In genomic region chr4:168177546-168178149, GRCh38 we compare ENCODE assay signal across 19 cellular contexts.
"Had no signal": no experiment of that assay in that cellular context is flagged by ENCODE, and none has a peak within 500 bp of the region (broad histone marks: within the 10 kb centered on the region; RNA-seq: fewer than 3 reads in every experiment).

No MANE protein-coding gene starts in this region.

- H3K4me1 Mint-ChIP-seq: activated CD4-positive, alpha-beta T cell treated with anti-CD3 and anti-CD28 coated beads for 36 hours; natural killer cell; T-cell had no signal

- H3K9me3 Mint-ChIP-seq: activated CD8-positive, alpha-beta T cell treated with anti-CD3 and anti-CD28 coated beads for 36 hours; natural killer cell; stimulated activated naive CD8-positive, alpha-beta T cell treated with anti-CD3 and anti-CD28 coated beads, Interleukin-15, Interleukin-2, amounts not matched to agents 100 ng/mL and 50 ng/mL, for 24 hours; T-cell had no signal

- DNase-seq: activated CD4-positive, alpha-beta T cell treated with anti-CD3 and anti-CD28 coated beads for 36 hours; activated CD8-positive, alpha-beta memory T cell treated with anti-CD3 and anti-CD28 coated beads, Interleukin-2, amount 50 U/mL, for 48 hours; activated CD8-positive, alpha-beta T cell treated with anti-CD3 and anti-CD28 coated beads for 36 hours; activated naive CD4-positive, alpha-beta T cell; colonic mucosa; heart right ventricle; mammary epithelial cell; mucosa of descending colon; natural killer cell; stimulated activated CD4-positive, alpha-beta T cell treated with anti-CD3 and anti-CD28 coated beads, Interleukin-4, amount 100 ng/mL, for 24 hours; T-cell; T1000; upper lobe of right lung; WERI-Rb-1 had no signal

- H3K36me3 ChIP-seq: ascending aorta, cardiac muscle cell, colonic mucosa, heart right ventricle, upper lobe of right lung, WERI-Rb-1 had no signal

- H3K4me1 ChIP-seq: ascending aorta, colonic mucosa, heart right ventricle, upper lobe of right lung had no signal

- H3K27ac ChIP-seq: ascending aorta, cardiac muscle cell, colonic mucosa, heart right ventricle, upper lobe of right lung, WERI-Rb-1 had no signal

- H3K36me3 Mint-ChIP-seq: natural killer cell, T-cell had no signal

- H3K27me3 Mint-ChIP-seq: activated CD4-positive, alpha-beta T cell treated with anti-CD3 and anti-CD28 coated beads for 36 hours; activated CD8-positive, alpha-beta T cell treated with anti-CD3 and anti-CD28 coated beads for 36 hours; progenitor cell of endocrine pancreas; stimulated activated naive CD8-positive, alpha-beta T cell treated with anti-CD3 and anti-CD28 coated beads, Interleukin-15, Interleukin-2, amounts not matched to agents 100 ng/mL and 50 ng/mL, for 24 hours had no signal

- ATAC-seq: activated CD4-positive, alpha-beta T cell treated with anti-CD3 and anti-CD28 coated beads for 36 hours; activated CD8-positive, alpha-beta T cell treated with anti-CD3 and anti-CD28 coated beads for 36 hours; heart right ventricle; mucosa of descending colon; natural killer cell; T-cell; upper lobe of right lung had no signal

- H3K9me3 ChIP-seq: ascending aorta, colonic mucosa, heart right ventricle, mucosa of descending colon, upper lobe of right lung had no signal

- H3K4me3 ChIP-seq: ascending aorta, cardiac muscle cell, colonic mucosa, heart right ventricle, mucosa of descending colon, upper lobe of right lung had no signal

- H3K27ac Mint-ChIP-seq: activated CD4-positive, alpha-beta T cell treated with anti-CD3 and anti-CD28 coated beads for 36 hours; activated CD8-positive, alpha-beta T cell treated with anti-CD3 and anti-CD28 coated beads for 36 hours; natural killer cell; progenitor cell of endocrine pancreas; stimulated activated naive CD8-positive, alpha-beta T cell treated with anti-CD3 and anti-CD28 coated beads, Interleukin-15, Interleukin-2, amounts not matched to agents 100 ng/mL and 50 ng/mL, for 24 hours; T-cell had no signal

- H3K4me3 Mint-ChIP-seq: activated CD4-positive, alpha-beta T cell treated with anti-CD3 and anti-CD28 coated beads for 36 hours; activated CD8-positive, alpha-beta T cell treated with anti-CD3 and anti-CD28 coated beads for 36 hours; natural killer cell; stimulated activated naive CD8-positive, alpha-beta T cell treated with anti-CD3 and anti-CD28 coated beads, Interleukin-15, Interleukin-2, amounts not matched to agents 100 ng/mL and 50 ng/mL, for 24 hours; T-cell had no signal

- FAIRE-seq: frontal cortex had no signal
